In the genomic region with DNA sequence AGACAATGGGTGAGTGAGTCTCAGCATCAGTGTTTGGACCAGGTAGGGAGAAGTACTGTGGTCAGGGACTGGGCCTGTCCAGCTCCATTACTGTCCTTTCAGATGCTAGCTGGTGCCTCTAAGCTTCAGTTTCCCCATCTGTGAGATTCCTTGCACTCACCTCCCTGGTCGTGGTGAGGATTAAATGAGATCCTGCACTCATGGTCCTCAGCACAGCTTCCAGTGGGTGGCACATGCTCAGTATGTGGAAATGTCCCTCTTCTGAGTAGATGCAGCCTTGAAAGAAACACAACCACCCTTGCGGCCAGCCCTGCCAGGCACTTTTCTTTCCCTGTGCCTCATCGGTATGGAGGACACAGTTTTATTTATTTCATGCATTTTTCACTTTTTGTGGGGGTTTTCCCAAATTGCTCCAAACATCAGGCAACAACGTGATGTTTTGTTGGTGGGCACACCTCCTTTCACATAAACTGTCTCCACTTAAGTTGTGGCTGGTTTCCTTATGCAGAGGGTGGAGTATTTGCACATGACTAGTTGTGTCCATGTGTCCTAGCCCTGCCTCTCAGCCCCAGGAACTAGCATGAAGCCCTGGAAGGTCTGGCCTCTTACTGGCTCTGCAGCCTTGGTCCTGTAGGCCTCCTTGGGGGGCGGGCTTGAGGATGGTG, we compare ENCODE assay signal across 8 cellular contexts. TPM values are rescaled to one million over a fixed set of nuclear protein-coding genes. Genes with fewer than 3 reads are reported as not detected.
DNase-seq lines count a peak whose midpoint lies in the region; ATAC-seq and TF ChIP-seq lines count a peak whose summit lies in the region.

No MANE protein-coding gene starts in this region.

- DNase-seq in MM.1S (no peak), dorsolateral prefrontal cortex (no peak), nephron progenitor cell (no peak), NCI-H345 treated with DMSO at 0.1 percent for 48 hours (lab: John Stamatoyannopoulos, UW; ENCODE audit: unreplicated experiment) (no peak), NK-92 (lab: John Stamatoyannopoulos, UW; ENCODE audit: unreplicated experiment) (no peak)

- TF ChIP-seq CTCF in MM.1S (IDR thresholded peaks at IDR 0.05; ENCODE audit: low read length) (no peak), dorsolateral prefrontal cortex (IDR thresholded peaks at IDR 0.05 in 54 of 56, conservative IDR thresholded peaks at IDR 0.05 in 2 of 56; ENCODE audit: low read depth in 1 of 56, partially characterized antibody in 56 of 56) (no peak), nephron progenitor cell (IDR thresholded peaks at IDR 0.05) (no peak)

- H3K9me2 ChIP-seq in MM.1S (replicated peaks; ENCODE audit: insufficient read depth, low read length): no peaks in the 10 kb centered on the region

- peak overlapping the region; percentile 87 for H3K9ac ChIP-seq in BLaER1
- peak overlapping the region; percentile 74; the same call in 1 of the 2 replicates for H3K9ac ChIP-seq in MM.1S (ENCODE audit: low read length)

- no peaks in the 10 kb centered on the region for H3F3A ChIP-seq in MM.1S (ENCODE audit: insufficient read depth, low read length)

- intact Hi-C loops in dorsolateral prefrontal cortex (cut with DNase I): loop anchor here in 1 of 2 donors (2.0 to 5.0 kb wide), 2 partner anchors 18 to 66 kb away; a partner anchor contains a TSS

- H3K36me3 ChIP-seq in BLaER1 (peaks cover 43% of the 10 kb centered on the region), MM.1S (replicated peaks; ENCODE audit: insufficient read depth, low read length) (no peaks in the 10 kb centered on the region)

- H3K36me3 Mint-ChIP-seq in nephron progenitor cell (ENCODE audit: low read depth): peaks cover 19% of the 10 kb centered on the region

- H3K4me2 ChIP-seq in BLaER1: peak overlapping the region; percentile 93
- H3K4me2 ChIP-seq in MM.1S (ENCODE audit: low read depth, low read length): peak overlapping the region; percentile 90

- peak overlapping the region; percentile 76; the same call in 1 of the 2 replicates for H2AFZ ChIP-seq in MM.1S (ENCODE audit: low read length)

- H3K9me3 ChIP-seq in BLaER1 (peaks cover 10% of the 10 kb centered on the region; the same call in 1 of the 2 replicates), MM.1S (replicated peaks; ENCODE audit: insufficient read depth, low read length) (no peaks in the 10 kb centered on the region)

- peaks cover 14% of the 10 kb centered on the region for H3K27me3 Mint-ChIP-seq in nephron progenitor cell (ENCODE audit: low read depth, poor library complexity)

- H3K4me1 ChIP-seq in BLaER1: peaks cover 28% of the 10 kb centered on the region
- H3K4me1 ChIP-seq in MM.1S (ENCODE audit: low read length): peaks cover 13% of the 10 kb centered on the region; the same call in 1 of the 2 replicates

- H3K27me3 ChIP-seq in BLaER1 (no peaks in the 10 kb centered on the region), MM.1S (replicated peaks; ENCODE audit: insufficient read depth, low read length) (no peaks in the 10 kb centered on the region; the same call in 1 of the 2 replicates), dorsolateral prefrontal cortex (no peaks in the 10 kb centered on the region)

- peaks cover 17% of the 10 kb centered on the region for H3K79me2 ChIP-seq in MM.1S (ENCODE audit: low read length)

- H3K4me1 Mint-ChIP-seq in nephron progenitor cell: peaks cover 47% of the 10 kb centered on the region

- peaks cover 9% of the 10 kb centered on the region for H3K9me3 Mint-ChIP-seq in nephron progenitor cell

- H3K27ac Mint-ChIP-seq in nephron progenitor cell: no peak overlapping the region

- H3K4me3 Mint-ChIP-seq in nephron progenitor cell: peak overlapping the region; percentile 99

- H4K20me1 ChIP-seq in BLaER1 (no peaks in the 10 kb centered on the region; the same call in 1 of the 2 replicates), MM.1S (ENCODE audit: insufficient read depth, low read length) (no peaks in the 10 kb centered on the region)

- H3K4me3 ChIP-seq in BLaER1 (peak overlapping the region; percentile 78), MM.1S (ENCODE audit: low read length) (peak overlapping the region; percentile 76), dorsolateral prefrontal cortex (peak overlapping the region; percentile 69 to 99 (median 90))

- H3K27ac ChIP-seq in BLaER1: no peak overlapping the region
- H3K27ac ChIP-seq in MM.1S (ENCODE audit: low read length): no peak overlapping the region
- H3K27ac ChIP-seq in dorsolateral prefrontal cortex: peak overlapping the region in 12 of 59 donors; percentile 96 to 99 (median 98)

- ATAC-seq in GM18519 (IDR thresholded peaks at IDR 0.05; ENCODE audit: low FRiP score, unreplicated experiment): no peak
- ATAC-seq in activated CD4-positive, CD25-positive, alpha-beta regulatory T cell treated with anti-CD3 and anti-CD28 coated beads, Interleukin-2, amount 50 U/mL, for 24 hours: no peak

RNA-seq across cellular contexts. Expression of a gene that starts 1.1 kb away (rescaled TPM):
- 100 to 1,000 TPM in 5 of 120 experiments, 10 to 100 TPM in 115; 48.3 to 115 (median 73.6) TPM for total RNA-seq in dorsolateral prefrontal cortex

RNA-seq across cellular contexts. Expression of a gene that starts 16.2 kb away (rescaled TPM):
- total RNA-seq in dorsolateral prefrontal cortex: 100 to 1,000 TPM in 39 of 120 experiments, 10 to 100 TPM in 81; 45.5 to 214 (median 90.2) TPM

RNA-seq across cellular contexts. Expression of a gene that starts 18.7 kb away (rescaled TPM):
- total RNA-seq in dorsolateral prefrontal cortex: 10 to 100 TPM; 17.9 to 37.3 (median 26.6) TPM

RNA-seq across cellular contexts. Expression of a gene that starts 31.8 kb away (rescaled TPM):
- total RNA-seq in dorsolateral prefrontal cortex: 10 to 100 TPM in 113 of 120 experiments, 1 to 10 TPM in 7; 8.0 to 33.6 (median 14.2) TPM

RNA-seq across cellular contexts. Expression of a gene that starts 49.1 kb away (rescaled TPM):
- 10 to 100 TPM in 14 of 120 experiments, 1 to 10 TPM in 106; 2.2 to 13.5 (median 7.9) TPM for total RNA-seq in dorsolateral prefrontal cortex
